In genomic region chr2:126835261-126835660, GRCh38 we compare ENCODE assay signal across 25 cellular contexts.
"Had no signal": no experiment of that assay in that cellular context is flagged by ENCODE, and none has a peak within 500 bp of the region (broad histone marks: within the 10 kb centered on the region; RNA-seq: fewer than 3 reads in every experiment).

No MANE protein-coding gene starts in this region.

- DNase-seq: dermis blood vessel endothelial cell; dorsolateral prefrontal cortex; effector CD4-positive, alpha-beta T cell; effector memory CD4-positive, alpha-beta T cell; erythroblast; foreskin keratinocyte; heart left ventricle; hypothalamus; immature natural killer cell; islet precursor cell; kidney; kidney glomerular epithelial cell; left colon; left ventricle myocardium superior; mammary epithelial cell; mesendoderm; midbrain had no signal

- H3K4me1 Mint-ChIP-seq: immature natural killer cell, memory B cell had no signal

- H3K9me3 ChIP-seq: gastroesophageal sphincter, heart left ventricle had no signal

- H3K27ac ChIP-seq: coronary artery, dorsolateral prefrontal cortex, epithelial cell of prostate, foreskin keratinocyte, gastroesophageal sphincter, heart left ventricle, hepatocyte had no signal

- H3K36me3 Mint-ChIP-seq: immature natural killer cell, memory B cell had no signal

- ATAC-seq: esophagus mucosa, foreskin keratinocyte, gastroesophageal sphincter, heart left ventricle, left colon, left lobe of liver, left ventricle myocardium superior had no signal

- H3K27ac Mint-ChIP-seq: immature natural killer cell, memory B cell had no signal

- H3K4me3 ChIP-seq: coronary artery, dorsolateral prefrontal cortex, gastroesophageal sphincter, heart left ventricle, hepatocyte, lung had no signal

- H3K27me3 ChIP-seq: foreskin keratinocyte, gastroesophageal sphincter, hepatocyte had no signal

- H3K4me1 ChIP-seq: foreskin keratinocyte had no signal

- H3K4me3 Mint-ChIP-seq: immature natural killer cell, memory B cell had no signal

- H3K36me3 ChIP-seq: gastroesophageal sphincter, heart left ventricle had no signal

- H3K9me3 Mint-ChIP-seq: memory B cell had no signal
